10 cellular contexts compared by ENCODE assay signal in genomic region chr17:35898283-35899070, GRCh38. TPM values are rescaled to one million over a fixed set of nuclear protein-coding genes. Genes with fewer than 3 reads are reported as not detected.
A peak's percentile ranks its signal among the peaks of the same experiment; 100 is the strongest.
DNase-seq lines count a peak whose midpoint lies in the region; ATAC-seq and TF ChIP-seq lines count a peak whose summit lies in the region.
"Had no signal": no experiment of that assay in that cellular context is flagged by ENCODE, and none has a peak within 500 bp of the region (broad histone marks: within the 10 kb centered on the region; RNA-seq: fewer than 3 reads in every experiment).

No MANE protein-coding gene starts in this region.

- no peak for TF ChIP-seq CTCF in GM10266 (IDR thresholded peaks at IDR 0.05; ENCODE audit: control insufficient read depth, insufficient read depth, low read depth, missing control alignments)

- peak; percentile 71 for DNase-seq in NK-92 treated with Interleukin-12 subunit alpha and Interleukin-12 subunit beta, amount 100 ng/mL, for 24 hours (lab: John Stamatoyannopoulos, UW)
- DNase-seq in NK-92 (lab: John Stamatoyannopoulos, UW; ENCODE audit: unreplicated experiment), result no peak
- DNase-seq in NOMO-1 treated with DMSO at 0.1 percent for 48 hours (lab: John Stamatoyannopoulos, UW; ENCODE audit: unreplicated experiment), result peak; percentile 64
- DNase-seq in activated naive CD8-positive, alpha-beta T cell treated with anti-CD3 and anti-CD28 coated beads, Interleukin-2, amount 10 ng/mL, durations not matched to agents 7 days and 5 days, result no peak
- peak; percentile 58 for DNase-seq in stimulated activated CD8-positive, alpha-beta memory T cell treated with anti-CD3 and anti-CD28 coated beads, Interleukin-4, amount 100 ng/mL, for 24 hours (ENCODE audit: low read depth)
- no peak for DNase-seq in GM10266 (ENCODE audit: extremely low spot score)
- no peak for DNase-seq in retina

- H3K4me3 Mint-ChIP-seq in activated naive CD8-positive, alpha-beta T cell treated with anti-CD3 and anti-CD28 coated beads, Interleukin-2, amount 10 ng/mL, durations not matched to agents 7 days and 5 days, result peak overlapping the region; percentile 80

- POLR2A ChIA-PET in activated naive CD8-positive, alpha-beta T cell treated with anti-CD3 and anti-CD28 coated beads, Interleukin-2, amount 10 ng/mL, durations not matched to agents 7 days and 5 days (lab: Charles Lee), result interaction anchor here (0.6 to 4.5 kb wide), 17 partner anchors 9 to 90 kb away, joined by 3 to 29 read pairs (median 4); partner anchors contain the start of genes CCL5, RDM1 and TAF15

- peaks cover 11% of the 10 kb centered on the region for H3K36me3 Mint-ChIP-seq in activated naive CD8-positive, alpha-beta T cell treated with anti-CD3 and anti-CD28 coated beads, Interleukin-2, amount 10 ng/mL, durations not matched to agents 7 days and 5 days

- H3K9me3 Mint-ChIP-seq in activated naive CD8-positive, alpha-beta T cell treated with anti-CD3 and anti-CD28 coated beads, Interleukin-2, amount 10 ng/mL, durations not matched to agents 7 days and 5 days, result no peaks in the 10 kb centered on the region

- peak overlapping the region; percentile 89 for H3K27ac Mint-ChIP-seq in activated naive CD8-positive, alpha-beta T cell treated with anti-CD3 and anti-CD28 coated beads, Interleukin-2, amount 10 ng/mL, durations not matched to agents 7 days and 5 days

- peak; percentile 48 for ATAC-seq in activated naive CD8-positive, alpha-beta T cell treated with anti-CD3 and anti-CD28 coated beads, Interleukin-2, amount 10 ng/mL, durations not matched to agents 7 days and 5 days (ENCODE audit: low read depth)
- no peak for ATAC-seq in GM18502 (IDR thresholded peaks at IDR 0.05; ENCODE audit: poor library complexity, unreplicated experiment)

- H3K27me3 Mint-ChIP-seq in activated naive CD8-positive, alpha-beta T cell treated with anti-CD3 and anti-CD28 coated beads, Interleukin-2, amount 10 ng/mL, durations not matched to agents 7 days and 5 days, result no peaks in the 10 kb centered on the region

- H3K4me1 Mint-ChIP-seq in activated naive CD8-positive, alpha-beta T cell treated with anti-CD3 and anti-CD28 coated beads, Interleukin-2, amount 10 ng/mL, durations not matched to agents 7 days and 5 days, result peaks cover 65% of the 10 kb centered on the region

RNA-seq across cellular contexts. Expression of gene CCL5, which starts 18.3 kb away (rescaled TPM):
- total RNA-seq in activated naive CD8-positive, alpha-beta T cell treated with anti-CD3 and anti-CD28 coated beads, Interleukin-2, amount 10 ng/mL, durations not matched to agents 7 days and 5 days, result 100 to 1,000 TPM; 782 to 938 TPM

RNA-seq across cellular contexts. Expression of gene HEATR9, which starts 29.8 kb away (rescaled TPM):
- total RNA-seq in activated naive CD8-positive, alpha-beta T cell treated with anti-CD3 and anti-CD28 coated beads, Interleukin-2, amount 10 ng/mL, durations not matched to agents 7 days and 5 days, result 1 to 10 TPM; 6.3 to 6.7 TPM

RNA-seq across cellular contexts. Expression of gene RDM1, which starts 32.1 kb away (rescaled TPM):
- total RNA-seq in activated naive CD8-positive, alpha-beta T cell treated with anti-CD3 and anti-CD28 coated beads, Interleukin-2, amount 10 ng/mL, durations not matched to agents 7 days and 5 days, result 10 to 100 TPM; 17.3 to 25.0 TPM
- total RNA-seq: mononuclear cell had no signal

RNA-seq across cellular contexts. Expression of gene LYZL6, which starts 45.0 kb away (rescaled TPM):
- not detected for total RNA-seq in activated naive CD8-positive, alpha-beta T cell treated with anti-CD3 and anti-CD28 coated beads, Interleukin-2, amount 10 ng/mL, durations not matched to agents 7 days and 5 days
- total RNA-seq: mononuclear cell; T-helper 2 cell treated with Interferon-gamma antibody and Interleukin-4, amounts not matched to agents 100 ng/mL and 5 ng/mL, for 36 hours had no signal

Comparison
In these comparisons a context has a peak if more than half of its experiments do, and no peak if none do; other contexts are left out.
1. DNase-seq: peak in NK-92 treated with Interleukin-12 subunit alpha and Interleukin-12 subunit beta, amount 100 ng/mL, for 24 hours (single experiment), NOMO-1 treated with DMSO at 0.1 percent for 48 hours (single experiment) and stimulated activated CD8-positive, alpha-beta memory T cell treated with anti-CD3 and anti-CD28 coated beads, Interleukin-4, amount 100 ng/mL, for 24 hours (single experiment); none in NK-92 (single experiment), activated naive CD8-positive, alpha-beta T cell treated with anti-CD3 and anti-CD28 coated beads, Interleukin-2, amount 10 ng/mL, durations not matched to agents 7 days and 5 days (single experiment), GM10266 (single experiment) and retina (single experiment).